ENCODE assay signal across 17 cellular contexts in the genomic region with DNA sequence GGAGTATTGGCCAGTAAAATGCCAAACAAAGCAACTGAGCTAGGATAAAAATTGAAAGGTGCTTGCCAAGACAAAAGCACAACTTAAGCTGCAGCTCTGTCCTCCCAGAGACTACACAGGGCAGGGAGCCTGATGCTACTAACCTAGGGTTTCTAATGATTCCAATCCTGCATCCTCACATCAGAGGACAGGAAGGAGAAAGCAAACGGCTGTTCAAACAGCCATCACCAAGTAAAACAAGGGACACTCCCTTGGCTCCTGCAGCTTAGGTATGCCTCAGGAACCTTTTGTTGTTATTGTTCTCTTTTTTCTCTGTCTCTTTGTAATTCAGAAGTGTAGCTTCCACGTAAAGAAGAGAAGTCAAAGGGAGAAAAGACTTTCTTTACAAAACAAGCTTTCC.
A peak's percentile ranks its signal among the peaks of the same experiment; 100 is the strongest.
DNase-seq lines count a peak whose midpoint lies in the region; ATAC-seq and TF ChIP-seq lines count a peak whose summit lies in the region.
"Had no signal": no experiment of that assay in that cellular context is flagged by ENCODE, and none has a peak within 500 bp of the region (broad histone marks: within the 10 kb centered on the region; RNA-seq: fewer than 3 reads in every experiment).

No MANE protein-coding gene starts in this region.

- H3K27me3 ChIP-seq in cardiac muscle cell (no peaks in the 10 kb centered on the region), smooth muscle cell (ENCODE audit: low read depth) (no peaks in the 10 kb centered on the region)
- H3K27me3 ChIP-seq: foreskin keratinocyte, tibial artery had no signal

- H2AFZ ChIP-seq in smooth muscle cell (ENCODE audit: low read depth): no peak overlapping the region

- WGBS in smooth muscle cell (ENCODE audit: low lambda C conversion rate): 50% methylated on average over 2 of the region's 2 CpGs

- peaks cover 96% of the 10 kb centered on the region for H3K79me2 ChIP-seq in smooth muscle cell (ENCODE audit: low read depth)

- H3K4me2 ChIP-seq in smooth muscle cell: peak overlapping the region; percentile 35

- no peaks in the 10 kb centered on the region for H3K36me3 Mint-ChIP-seq in brain
- H3K36me3 Mint-ChIP-seq in activated T-helper 17 cell treated with anti-CD3 and anti-CD28 coated beads, Interleukin-2, amount 50 U/mL, for 72 hours (ENCODE audit: low read depth): no peaks in the 10 kb centered on the region
- H3K36me3 Mint-ChIP-seq: activated naive CD4-positive, alpha-beta T cell treated with anti-CD3 and anti-CD28 coated beads, Interleukin-2, amount 50 U/mL, for 24 hours had no signal

- H3K4me1 ChIP-seq in cardiac muscle cell (ENCODE audit: low read depth) (peaks cover 19% of the 10 kb centered on the region), smooth muscle cell (ENCODE audit: low read depth) (peaks cover 24% of the 10 kb centered on the region)
- H3K4me1 ChIP-seq: Caco-2, foreskin keratinocyte had no signal

- H3K27ac Mint-ChIP-seq in brain: peak overlapping the region in 4 of 5 experiments; percentile 36 to 63 (median 48)
- no peak overlapping the region for H3K27ac Mint-ChIP-seq in activated T-helper 17 cell treated with anti-CD3 and anti-CD28 coated beads, Interleukin-2, amount 50 U/mL, for 72 hours
- H3K27ac Mint-ChIP-seq: activated naive CD4-positive, alpha-beta T cell treated with anti-CD3 and anti-CD28 coated beads, Interleukin-2, amount 50 U/mL, for 24 hours had no signal

- DNase-seq in cardiac muscle cell (ENCODE audit: low read depth in 1 of 2, low spot score in 1 of 2): no peak
- no peak for DNase-seq in left ventricle myocardium superior
- peak; percentile 45 for DNase-seq in NCI-H345 treated with DMSO at 0.1 percent for 48 hours (lab: John Stamatoyannopoulos, UW; ENCODE audit: unreplicated experiment)
- DNase-seq in smooth muscle cell (lab: John Stamatoyannopoulos, UW; ENCODE audit: unreplicated experiment): no peak
- DNase-seq in SK-N-DZ (ENCODE audit: low spot score): no peak
- no peak for DNase-seq in HCEC 1CT
- DNase-seq: Caco-2, foreskin keratinocyte, left cardiac atrium, MV-4-11, NCI-H524 treated with DMSO at 0.1 percent for 48 hours, psoas muscle, tibial artery had no signal

- H3K36me3 ChIP-seq in cardiac muscle cell (no peaks in the 10 kb centered on the region), smooth muscle cell (ENCODE audit: low read depth) (no peaks in the 10 kb centered on the region)
- H3K36me3 ChIP-seq: tibial artery had no signal

- no peaks in the 10 kb centered on the region for H3K9me3 Mint-ChIP-seq in brain
- no peaks in the 10 kb centered on the region for H3K9me3 Mint-ChIP-seq in activated T-helper 17 cell treated with anti-CD3 and anti-CD28 coated beads, Interleukin-2, amount 50 U/mL, for 72 hours
- H3K9me3 Mint-ChIP-seq: activated naive CD4-positive, alpha-beta T cell treated with anti-CD3 and anti-CD28 coated beads, Interleukin-2, amount 50 U/mL, for 24 hours had no signal

- TF ChIP-seq CTCF in cardiac muscle cell (IDR thresholded peaks at IDR 0.05; ENCODE audit: low read depth, low read length) (no peak), brain (conservative IDR thresholded peaks at IDR 0.05) (no peak), smooth muscle cell (IDR thresholded peaks at IDR 0.05; ENCODE audit: borderline replicate concordance, insufficient read depth, poor library complexity, severe bottlenecking) (no peak)

- no peaks in the 10 kb centered on the region for H3K9me3 ChIP-seq in cardiac muscle cell (ENCODE audit: low read depth)
- H3K9me3 ChIP-seq in smooth muscle cell (replicated peaks; ENCODE audit: low read depth): no peaks in the 10 kb centered on the region
- H3K9me3 ChIP-seq: Caco-2, psoas muscle, tibial artery had no signal

- H3K9ac ChIP-seq in smooth muscle cell (ENCODE audit: low read depth): no peak overlapping the region

- H3F3A ChIP-seq in smooth muscle cell (ENCODE audit: low read depth): no peaks in the 10 kb centered on the region

- intact Hi-C loops in left ventricle myocardium superior (cut with micrococcal nuclease): no loop called here

- no peak for ATAC-seq in left ventricle myocardium superior
- ATAC-seq in activated T-helper 17 cell treated with anti-CD3 and anti-CD28 coated beads, Interleukin-2, amount 50 U/mL, for 72 hours (replicated peaks): no peak
- ATAC-seq: foreskin keratinocyte, left cardiac atrium had no signal

- H4K20me1 ChIP-seq in smooth muscle cell (ENCODE audit: low read depth): peaks cover 55% of the 10 kb centered on the region

- peaks cover 78% of the 10 kb centered on the region for H3K4me1 Mint-ChIP-seq in brain
- H3K4me1 Mint-ChIP-seq in activated T-helper 17 cell treated with anti-CD3 and anti-CD28 coated beads, Interleukin-2, amount 50 U/mL, for 72 hours: peaks cover 4% of the 10 kb centered on the region

- H3K4me3 ChIP-seq in cardiac muscle cell: no peak overlapping the region
- no peak overlapping the region for H3K4me3 ChIP-seq in smooth muscle cell
- H3K4me3 ChIP-seq: psoas muscle, tibial artery had no signal

- peak overlapping the region in 4 of 5 experiments; percentile 13 to 51 (median 40) for H3K4me3 Mint-ChIP-seq in brain
- H3K4me3 Mint-ChIP-seq in activated T-helper 17 cell treated with anti-CD3 and anti-CD28 coated beads, Interleukin-2, amount 50 U/mL, for 72 hours: no peak overlapping the region
- H3K4me3 Mint-ChIP-seq: activated naive CD4-positive, alpha-beta T cell treated with anti-CD3 and anti-CD28 coated beads, Interleukin-2, amount 50 U/mL, for 24 hours had no signal

- peak overlapping the region; percentile 17 for H3K27ac ChIP-seq in cardiac muscle cell
- H3K27ac ChIP-seq in smooth muscle cell (ENCODE audit: low read depth): peak overlapping the region; percentile 11
- H3K27ac ChIP-seq: foreskin keratinocyte, psoas muscle, tibial artery, VCaP had no signal

- H3K27me3 Mint-ChIP-seq in brain: no peaks in the 10 kb centered on the region
- H3K27me3 Mint-ChIP-seq in activated T-helper 17 cell treated with anti-CD3 and anti-CD28 coated beads, Interleukin-2, amount 50 U/mL, for 72 hours: peaks cover 14% of the 10 kb centered on the region
